Comparison of ENCODE assay signal across 28 cellular contexts in genomic region chr13:38405216-38405615, GRCh38. TPM values are rescaled to one million over a fixed set of nuclear protein-coding genes. Genes with fewer than 3 reads are reported as not detected.
DNase-seq lines count a peak whose midpoint lies in the region; ATAC-seq, FAIRE-seq and TF ChIP-seq lines count a peak whose summit lies in the region.
"Had no signal": no experiment of that assay in that cellular context is flagged by ENCODE, and none has a peak within 500 bp of the region (broad histone marks: within the 10 kb centered on the region; RNA-seq: fewer than 3 reads in every experiment).

No MANE protein-coding gene starts in this region.

- H3K36me3 ChIP-seq in PC-3 (ENCODE audit: low read depth, low read length) = no peaks in the 10 kb centered on the region
- H3K36me3 ChIP-seq in keratinocyte (ENCODE audit: control insufficient read depth in 2 of 2, extremely low read depth in 1 of 2, insufficient read depth in 2 of 2, low read length in 2 of 2) = no peaks in the 10 kb centered on the region
- H3K36me3 ChIP-seq: BE2C, BLaER1 had no signal

- DNase-seq in PC-3 = peak; percentile 56
- DNase-seq in epithelial cell of prostate (ENCODE audit: low read depth, low spot score) = no peak
- DNase-seq in keratinocyte (ENCODE audit: low read depth, low spot score) = no peak
- DNase-seq in activated CD4-positive, alpha-beta T cell treated with anti-CD3 and anti-CD28 coated beads, Interleukin-2, amount 10 ng/mL, durations not matched to agents 7 days and 5 days = no peak
- no peak for DNase-seq in Right ventricle myocardium superior
- DNase-seq: 8988T; ACHN; BE2C; C1 segment of cervical spinal cord; CD4-positive, alpha-beta memory T cell; CD4-positive, CD25-positive, alpha-beta regulatory T cell; CD8-positive, alpha-beta memory T cell; COR-L47; DMS 273 treated with DMSO at 0.1 percent for 48 hours; DMS153; DMS53; DMS79; DND-41; EL; GDM1 had no signal

- TF ChIP-seq CTCF in PC-3 (conservative IDR thresholded peaks at IDR 0.05; ENCODE audit: low read depth, low read length) (no peak), keratinocyte (optimal IDR thresholded peaks at IDR 0.05 in 1 of 3, IDR thresholded peaks at IDR 0.05 in 1 of 3, conservative IDR thresholded peaks at IDR 0.05 in 1 of 3; ENCODE audit: extremely low read depth in 1 of 3, insufficient read depth in 2 of 3, low read length in 3 of 3) (no peak)

- no peak overlapping the region for H3K4me3 Mint-ChIP-seq in activated CD4-positive, alpha-beta T cell treated with anti-CD3 and anti-CD28 coated beads, Interleukin-2, amount 10 ng/mL, durations not matched to agents 7 days and 5 days
- H3K4me3 Mint-ChIP-seq: CD14-positive monocyte; CD4-positive, alpha-beta memory T cell; CD4-positive, CD25-positive, alpha-beta regulatory T cell; CD8-positive, alpha-beta memory T cell had no signal

- no peaks in the 10 kb centered on the region for H3K9me3 Mint-ChIP-seq in activated CD4-positive, alpha-beta T cell treated with anti-CD3 and anti-CD28 coated beads, Interleukin-2, amount 10 ng/mL, durations not matched to agents 7 days and 5 days
- H3K9me3 Mint-ChIP-seq: CD8-positive, alpha-beta memory T cell had no signal

- no TSS peak for BruUV-seq in PC-3 (replicated peaks; lab: Mats Ljungman, UMichigan)

- ATAC-seq in PC-3 (no peak), HG03432 (IDR thresholded peaks at IDR 0.05; ENCODE audit: unreplicated experiment) (no peak), GM21515 (IDR thresholded peaks at IDR 0.05; ENCODE audit: unreplicated experiment) (no peak), Right ventricle myocardium superior (ENCODE audit: poor library complexity) (no peak)
- ATAC-seq: GM12878 had no signal

- no peaks in the 10 kb centered on the region for H3K27me3 Mint-ChIP-seq in activated CD4-positive, alpha-beta T cell treated with anti-CD3 and anti-CD28 coated beads, Interleukin-2, amount 10 ng/mL, durations not matched to agents 7 days and 5 days
- H3K27me3 Mint-ChIP-seq: CD4-positive, CD25-positive, alpha-beta regulatory T cell had no signal

- H3K9me3 ChIP-seq in PC-3 (ENCODE audit: low read length) (no peaks in the 10 kb centered on the region), keratinocyte (ENCODE audit: control insufficient read depth, low read depth, low read length) (no peaks in the 10 kb centered on the region)
- H3K9me3 ChIP-seq: BE2C, BLaER1 had no signal

- CTCF ChIA-PET in PC-3 (lab: Charles Lee) = no interaction called here
- CTCF ChIA-PET in activated CD4-positive, alpha-beta T cell treated with anti-CD3 and anti-CD28 coated beads, Interleukin-2, amount 10 ng/mL, durations not matched to agents 7 days and 5 days (lab: Charles Lee) = no interaction called here

- no peaks in the 10 kb centered on the region for H3K9me2 ChIP-seq in PC-3 (replicated peaks; ENCODE audit: low read length)

- FAIRE-seq in keratinocyte (lab: Jason Lieb, UNC) = peak; percentile 23
- FAIRE-seq: A204.1, GM12878, GM12892, GM18507 had no signal

- no peak overlapping the region for H3K9ac ChIP-seq in PC-3 (ENCODE audit: low read length)
- no peak overlapping the region for H3K9ac ChIP-seq in keratinocyte (ENCODE audit: control insufficient read depth, extremely low read depth, insufficient read depth, low read length)
- H3K9ac ChIP-seq: BLaER1 had no signal

- no peak overlapping the region for H3K4me2 ChIP-seq in PC-3 (ENCODE audit: low read length)
- no peak overlapping the region for H3K4me2 ChIP-seq in keratinocyte (ENCODE audit: control insufficient read depth, extremely low read depth, insufficient read depth, low read depth, low read length)
- H3K4me2 ChIP-seq: BLaER1 had no signal

- no peaks in the 10 kb centered on the region for H3K79me2 ChIP-seq in PC-3 (ENCODE audit: low read length)
- no peaks in the 10 kb centered on the region for H3K79me2 ChIP-seq in keratinocyte (ENCODE audit: control insufficient read depth, insufficient read depth, low read length)

- H2AFZ ChIP-seq in PC-3 (ENCODE audit: low read length) (no peak overlapping the region), keratinocyte (ENCODE audit: control insufficient read depth, low read length) (no peak overlapping the region)

- H3F3A ChIP-seq in PC-3 (ENCODE audit: low read length, unreplicated experiment) = no peaks in the 10 kb centered on the region

- intact Hi-C loops in PC-3 (cut with micrococcal nuclease) = no loop called here
- intact Hi-C loops in Right ventricle myocardium superior (cut with DNase I) = no loop called here

- no peaks in the 10 kb centered on the region for H3K9me1 ChIP-seq in keratinocyte (ENCODE audit: control insufficient read depth, extremely low read depth, insufficient read depth, low read length)

- no peak overlapping the region for H3K27ac Mint-ChIP-seq in activated CD4-positive, alpha-beta T cell treated with anti-CD3 and anti-CD28 coated beads, Interleukin-2, amount 10 ng/mL, durations not matched to agents 7 days and 5 days
- H3K27ac Mint-ChIP-seq: CD14-positive monocyte; CD4-positive, alpha-beta memory T cell; CD4-positive, CD25-positive, alpha-beta regulatory T cell; CD8-positive, alpha-beta memory T cell had no signal

- dilution Hi-C loops in keratinocyte (cut with MboI; ENCODE audit: extremely low pct_ligation_motif_present, low sequenced_read_pairs) = no loop called here

- H3K27me3 ChIP-seq in PC-3 (ENCODE audit: low read length) (no peaks in the 10 kb centered on the region), keratinocyte (ENCODE audit: control insufficient read depth, extremely low read depth, insufficient read depth, low read length) (no peaks in the 10 kb centered on the region)
- H3K27me3 ChIP-seq: BE2C, BLaER1 had no signal

- no peaks in the 10 kb centered on the region for H3K36me3 Mint-ChIP-seq in activated CD4-positive, alpha-beta T cell treated with anti-CD3 and anti-CD28 coated beads, Interleukin-2, amount 10 ng/mL, durations not matched to agents 7 days and 5 days (ENCODE audit: low read depth)
- H3K36me3 Mint-ChIP-seq: CD14-positive monocyte; CD4-positive, alpha-beta memory T cell; CD4-positive, CD25-positive, alpha-beta regulatory T cell; CD8-positive, alpha-beta memory T cell had no signal

- H3K4me3 ChIP-seq in PC-3 (ENCODE audit: low read length) (no peak overlapping the region), keratinocyte (ENCODE audit: control insufficient read depth in 2 of 3, extremely low read depth in 1 of 3, insufficient read depth in 2 of 3, low read depth in 1 of 3, low read length in 3 of 3) (no peak overlapping the region)
- H3K4me3 ChIP-seq: BLaER1, GM12878 had no signal

- H3K4me1 Mint-ChIP-seq in activated CD4-positive, alpha-beta T cell treated with anti-CD3 and anti-CD28 coated beads, Interleukin-2, amount 10 ng/mL, durations not matched to agents 7 days and 5 days = no peaks in the 10 kb centered on the region
- H3K4me1 Mint-ChIP-seq: CD14-positive monocyte; CD4-positive, alpha-beta memory T cell; CD4-positive, CD25-positive, alpha-beta regulatory T cell; CD8-positive, alpha-beta memory T cell had no signal

- peaks cover 12% of the 10 kb centered on the region for H3K4me1 ChIP-seq in PC-3 (ENCODE audit: insufficient read depth, low read length)
- peaks cover 25% of the 10 kb centered on the region for H3K4me1 ChIP-seq in keratinocyte (ENCODE audit: control insufficient read depth, extremely low read depth, insufficient read depth, low read length)
- H3K4me1 ChIP-seq: BE2C, BLaER1 had no signal

- H4K20me1 ChIP-seq in PC-3 (ENCODE audit: low read length) (no peaks in the 10 kb centered on the region), keratinocyte (ENCODE audit: control insufficient read depth, extremely low read depth, insufficient read depth, low read length) (no peaks in the 10 kb centered on the region)
- H4K20me1 ChIP-seq: BLaER1 had no signal

- no peak overlapping the region for H3K27ac ChIP-seq in PC-3 (ENCODE audit: low read length)
- H3K27ac ChIP-seq in epithelial cell of prostate = peak overlapping the region; percentile 7
- no peak overlapping the region for H3K27ac ChIP-seq in keratinocyte (ENCODE audit: control insufficient read depth, insufficient read depth, low read length)
- H3K27ac ChIP-seq: BLaER1 had no signal

- POLR2A ChIA-PET in PC-3 (lab: Charles Lee; ENCODE audit: unreplicated experiment) = no interaction called here
- POLR2A ChIA-PET in activated CD4-positive, alpha-beta T cell treated with anti-CD3 and anti-CD28 coated beads, Interleukin-2, amount 10 ng/mL, durations not matched to agents 7 days and 5 days (lab: Charles Lee) = no interaction called here

RNA-seq across cellular contexts. Expression of gene UFM1, which starts 55.6 kb away (rescaled TPM):
- total RNA-seq in PC-3 (2014; rRNA removed) = 30.3 and 35.9 TPM in 2 replicates
- 46.0 to 67.1 TPM (median 52.4 TPM) in 3 replicates for polyA plus RNA-seq in keratinocyte
- polyA plus RNA-seq in keratinocyte (2011; ENCODE audit: low read depth) = 64.3 TPM
- polyA plus RNA-seq in keratinocyte (2011; cell fraction: cytosol; rRNA removed) = 35.7 and 73.4 TPM in 2 replicates
- 33.2 and 50.0 TPM in 2 replicates for polyA plus RNA-seq in keratinocyte (2011; cell fraction: nucleus; rRNA removed)
- polyA plus RNA-seq in keratinocyte (2012; ENCODE audit: low replicate concordance) = 40.6 and 47.7 TPM in 2 replicates
- polyA minus RNA-seq in keratinocyte = 5.0 to 35.0 TPM (median 26.2 TPM) in 3 replicates
- polyA minus RNA-seq in keratinocyte (2011; cell fraction: cytosol; rRNA and poly(A)+ RNA removed) = 31.1 TPM
- polyA minus RNA-seq in keratinocyte (2011; cell fraction: nucleus; rRNA and poly(A)+ RNA removed) = 22.2 and 30.3 TPM in 2 replicates
- total RNA-seq in activated CD4-positive, alpha-beta T cell treated with anti-CD3 and anti-CD28 coated beads, Interleukin-2, amount 10 ng/mL, durations not matched to agents 7 days and 5 days = 10 to 100 TPM; 34.2 to 36.8 TPM
- total RNA-seq in Right ventricle myocardium superior = 21.7 TPM
